ENCODE assay signal across 15 cellular contexts in genomic region chr1:231836227-231836893, GRCh38.
A peak's percentile ranks its signal among the peaks of the same experiment; 100 is the strongest.
DNase-seq lines count a peak whose midpoint lies in the region; ATAC-seq and TF ChIP-seq lines count a peak whose summit lies in the region.
"Had no signal": no experiment of that assay in that cellular context is flagged by ENCODE, and none has a peak within 500 bp of the region (broad histone marks: within the 10 kb centered on the region; RNA-seq: fewer than 3 reads in every experiment).

No MANE protein-coding gene starts in this region.

- TF ChIP-seq CTCF in nephron progenitor cell (IDR thresholded peaks at IDR 0.05) (no peak), A673 (conservative IDR thresholded peaks at IDR 0.05; ENCODE audit: low read depth, low read length) (no peak)

- no peak overlapping the region for H3K4me3 Mint-ChIP-seq in nephron progenitor cell
- H3K4me3 Mint-ChIP-seq: CD4-positive, alpha-beta T cell had no signal

- H3K36me3 ChIP-seq in A673 (ENCODE audit: insufficient read depth, low read length, poor library complexity, severe bottlenecking): no peaks in the 10 kb centered on the region
- H3K36me3 ChIP-seq: BE2C, HAP-1 had no signal

- no peak overlapping the region for H3K27ac ChIP-seq in A673 (ENCODE audit: low read depth, low read length, poor library complexity, severe bottlenecking)

- no peaks in the 10 kb centered on the region for H3K27me3 ChIP-seq in A673 (replicated peaks; ENCODE audit: insufficient read depth, low read depth, low read length, poor library complexity)
- H3K27me3 ChIP-seq: BE2C had no signal

- CTCF ChIA-PET in A673 (lab: Charles Lee): no interaction called here

- H3K9me3 Mint-ChIP-seq in nephron progenitor cell: peaks cover 6% of the 10 kb centered on the region
- H3K9me3 Mint-ChIP-seq: CD4-positive, alpha-beta T cell had no signal

- ATAC-seq in left ventricle myocardium superior (peak; percentile 39), HG03196 (IDR thresholded peaks at IDR 0.05; ENCODE audit: unreplicated experiment) (no peak), HG03095 (IDR thresholded peaks at IDR 0.05; ENCODE audit: unreplicated experiment) (no peak)
- ATAC-seq: PC-3 had no signal

- H3K36me3 Mint-ChIP-seq in nephron progenitor cell (ENCODE audit: low read depth): no peaks in the 10 kb centered on the region

- H3K4me1 Mint-ChIP-seq in nephron progenitor cell: peaks cover 24% of the 10 kb centered on the region

- BruUV-seq in A673 (replicated peaks; lab: Mats Ljungman, UMichigan): no TSS peak

- DNase-seq in ELF-1 (ENCODE audit: low read depth, low spot score): peak; percentile 30
- DNase-seq in NCI-H226: peak; percentile 81
- DNase-seq in left ventricle myocardium superior: no peak
- DNase-seq in nephron progenitor cell: no peak
- no peak for DNase-seq in A673 (ENCODE audit: low spot score)
- DNase-seq: BE2C; CD4-positive, alpha-beta T cell; MV-4-11; NCI-H1417; NCI-H1930; NCI-H446; PC-3 had no signal

- H3K27me3 Mint-ChIP-seq in nephron progenitor cell (ENCODE audit: low read depth, poor library complexity): peaks cover 11% of the 10 kb centered on the region
- H3K27me3 Mint-ChIP-seq: CD4-positive, alpha-beta T cell had no signal

- no peak overlapping the region for H3K4me3 ChIP-seq in A673 (ENCODE audit: low read depth, low read length, poor library complexity, severe bottlenecking)
- H3K4me3 ChIP-seq: HAP-1 had no signal

- H3K4me1 ChIP-seq in A673 (ENCODE audit: insufficient read depth, low read length, poor library complexity, severe bottlenecking): no peaks in the 10 kb centered on the region
- H3K4me1 ChIP-seq: BE2C, HAP-1 had no signal

- intact Hi-C loops in left ventricle myocardium superior (cut with micrococcal nuclease) (no loop called here), A673 (cut with micrococcal nuclease; ENCODE audit: unreplicated experiment) (no loop called here)

- H3K9me3 ChIP-seq in A673 (ENCODE audit: low read depth, low read length, poor library complexity, severe bottlenecking): no peaks in the 10 kb centered on the region
- H3K9me3 ChIP-seq: BE2C, HAP-1 had no signal

- H3K27ac Mint-ChIP-seq in nephron progenitor cell: peak overlapping the region; percentile 37
- H3K27ac Mint-ChIP-seq: CD4-positive, alpha-beta T cell had no signal

- POLR2A ChIA-PET in A673 (lab: Charles Lee; ENCODE audit: low non-redundant PET): no interaction called here

Comparison
In these comparisons a context has a peak if more than half of its experiments do, and no peak if none do; other contexts are left out.
1. DNase-seq: peak in ELF-1 (single experiment) and NCI-H226 (single experiment); none in left ventricle myocardium superior (single experiment), nephron progenitor cell (single experiment) and A673 (single experiment).